ENCODE assay signal across 7 cellular contexts in genomic region chr14:76710093-76711010, GRCh38. TPM values are rescaled to one million over a fixed set of nuclear protein-coding genes. Genes with fewer than 3 reads are reported as not detected.
DNase-seq lines count a peak whose midpoint lies in the region; ATAC-seq, FAIRE-seq and TF ChIP-seq lines count a peak whose summit lies in the region.

No MANE protein-coding gene starts in this region.

- no peaks in the 10 kb centered on the region for H3K79me2 ChIP-seq in OCI-LY3 (ENCODE audit: low read length)

- H4K20me1 ChIP-seq in OCI-LY3 (ENCODE audit: insufficient read depth, low read length) = no peaks in the 10 kb centered on the region

- H3K27ac ChIP-seq in OCI-LY3 (ENCODE audit: low read length) = no peak overlapping the region
- no peak overlapping the region for H3K27ac ChIP-seq in upper lobe of left lung

- peak; percentile 58 to 75 for ATAC-seq in upper lobe of left lung (ENCODE audit: low FRiP score in 2 of 2)

- TF ChIP-seq POLR2A in upper lobe of left lung (IDR thresholded peaks at IDR 0.05) = no peak

- peak overlapping the region; percentile 33; the same call in 1 of the 2 replicates for H3K4me2 ChIP-seq in OCI-LY3 (ENCODE audit: low read length)

- H3K9ac ChIP-seq in OCI-LY3 (ENCODE audit: low read length) = no peak overlapping the region

- H2AFZ ChIP-seq in OCI-LY3 (ENCODE audit: low read depth, low read length) = no peak overlapping the region

- peaks cover 24% of the 10 kb centered on the region for H3K27me3 Mint-ChIP-seq in activated T-cell treated with anti-CD3 and anti-CD28 coated beads, Interleukin-2, amount 50 U/mL, for 24 hours

- no peak overlapping the region for H3K4me3 ChIP-seq in OCI-LY3 (ENCODE audit: low read length)
- H3K4me3 ChIP-seq in upper lobe of left lung = no peak overlapping the region

- H3K9me3 ChIP-seq in OCI-LY3 (ENCODE audit: insufficient read depth, low read length) (no peaks in the 10 kb centered on the region), upper lobe of left lung (no peaks in the 10 kb centered on the region)

- H3K4me3 Mint-ChIP-seq in activated T-cell treated with anti-CD3 and anti-CD28 coated beads, Interleukin-2, amount 50 U/mL, for 24 hours = no peak overlapping the region

- H3K36me3 ChIP-seq in OCI-LY3 (replicated peaks; ENCODE audit: low read depth, low read length) (no peaks in the 10 kb centered on the region), upper lobe of left lung (no peaks in the 10 kb centered on the region)

- no peaks in the 10 kb centered on the region for H3K36me3 Mint-ChIP-seq in activated T-cell treated with anti-CD3 and anti-CD28 coated beads, Interleukin-2, amount 50 U/mL, for 24 hours (ENCODE audit: low read depth)

- peak; percentile 86 for FAIRE-seq in HTR-8/SVneo (lab: Jason Lieb, UNC)

- H3K9me3 Mint-ChIP-seq in activated T-cell treated with anti-CD3 and anti-CD28 coated beads, Interleukin-2, amount 50 U/mL, for 24 hours = no peaks in the 10 kb centered on the region

- no peak overlapping the region for H3K27ac Mint-ChIP-seq in activated T-cell treated with anti-CD3 and anti-CD28 coated beads, Interleukin-2, amount 50 U/mL, for 24 hours

- no peak for TF ChIP-seq EP300 in upper lobe of left lung (IDR thresholded peaks at IDR 0.05)

- WGBS in upper lobe of left lung, 2 donors = 28 to 33% methylated on average over 12 of the region's 12 CpGs

- H3K27me3 ChIP-seq in OCI-LY3 (ENCODE audit: low read depth, low read length) = no peaks in the 10 kb centered on the region
- H3K27me3 ChIP-seq in upper lobe of left lung = no peaks in the 10 kb centered on the region

- DNase-seq in DMS79 treated with DMSO at 0.1 percent for 48 hours (lab: John Stamatoyannopoulos, UW) (peak; percentile 85), HTR-8/SVneo (ENCODE audit: insufficient read length, low spot score) (peak; percentile 77), left kidney (ENCODE audit: low read depth, low spot score) (peak; percentile 69), upper lobe of left lung (no peak)
- peak; percentile 31 for DNase-seq in central memory CD4-positive, alpha-beta T cell
- DNase-seq in activated T-cell treated with anti-CD3 and anti-CD28 coated beads, Interleukin-2, amount 50 U/mL, for 24 hours = no peak

- H3K4me1 ChIP-seq in OCI-LY3 (ENCODE audit: low read length) = peaks cover 5% of the 10 kb centered on the region
- peaks cover 0 to 2% (median under 1%) of the 10 kb centered on the region in 4 donors for H3K4me1 ChIP-seq in upper lobe of left lung

- no peaks in the 10 kb centered on the region for H3K4me1 Mint-ChIP-seq in activated T-cell treated with anti-CD3 and anti-CD28 coated beads, Interleukin-2, amount 50 U/mL, for 24 hours (ENCODE audit: low read depth)

- TF ChIP-seq CTCF in OCI-LY3 (IDR thresholded peaks at IDR 0.05; ENCODE audit: low read depth, low read length) = peak; percentile 78
- TF ChIP-seq CTCF in upper lobe of left lung (IDR thresholded peaks at IDR 0.05) = peak; percentile 59 to 82 (median 74)

RNA-seq across cellular contexts. Expression of gene VASH1, which starts 50.9 kb away (rescaled TPM):
- 10 to 100 TPM; 12.0 to 53.5 (median 28.2) TPM for total RNA-seq in upper lobe of left lung

Comparison
In these comparisons a context has a peak if more than half of its experiments do, and no peak if none do; other contexts are left out.
1. DNase-seq: peak in DMS79 treated with DMSO at 0.1 percent for 48 hours (single experiment), HTR-8/SVneo (single experiment), central memory CD4-positive, alpha-beta T cell (single experiment) and left kidney (single experiment); none in upper lobe of left lung (0 of 2) and activated T-cell treated with anti-CD3 and anti-CD28 coated beads, Interleukin-2, amount 50 U/mL, for 24 hours (single experiment).